ENCODE assay signal across 9 cellular contexts in the genomic region with DNA sequence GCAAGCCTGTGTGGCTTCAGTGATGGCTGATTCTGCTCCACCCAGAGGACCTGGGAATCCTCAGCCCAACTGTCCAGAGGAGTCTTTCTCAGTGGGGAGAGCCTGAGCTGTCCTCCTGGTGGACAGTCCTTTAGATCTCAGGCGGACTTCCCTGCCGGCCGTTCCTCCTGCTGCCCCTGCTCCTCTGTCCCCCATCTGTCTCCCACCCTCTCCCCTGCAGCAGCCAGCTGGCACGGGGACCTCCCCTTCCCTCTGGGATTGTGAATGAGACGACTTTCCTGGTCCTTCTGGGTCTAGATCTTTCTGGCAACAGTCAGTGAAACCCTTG.
DNase-seq lines count a peak whose midpoint lies in the region; ATAC-seq and TF ChIP-seq lines count a peak whose summit lies in the region.
"Had no signal": no experiment of that assay in that cellular context is flagged by ENCODE, and none has a peak within 500 bp of the region (broad histone marks: within the 10 kb centered on the region; RNA-seq: fewer than 3 reads in every experiment).

No MANE protein-coding gene starts in this region.

- ATAC-seq in DND-41 (ENCODE audit: insufficient read depth, low read depth) (no peak), left colon (no peak), HG03135 (IDR thresholded peaks at IDR 0.05; ENCODE audit: unreplicated experiment) (no peak), HG02678 (IDR thresholded peaks at IDR 0.05; ENCODE audit: unreplicated experiment) (no peak)

- intact Hi-C loops in left colon (cut with DNase I, micrococcal nuclease) = loop anchor here in 1 of 2 donors (10.0 kb wide), 1 partner anchor 46 kb away; no protein-coding TSS in a partner anchor

- H3K4me3 ChIP-seq in DND-41 (ENCODE audit: low read depth in 1 of 2, low read length in 2 of 2) = peak overlapping the region in 1 of 2 experiments; percentile 34; a peak in 2 of 4 replicates
- H3K4me3 ChIP-seq in esophagus (ENCODE audit: low read depth in 1 of 2, low read length in 2 of 2) = no peak overlapping the region

- DNase-seq in DND-41 = no peak
- DNase-seq in RWPE1 (ENCODE audit: low spot score) = no peak
- no peak for DNase-seq in progenitor cell of endocrine pancreas (ENCODE audit: low spot score, unreplicated experiment)
- DNase-seq in left colon = no peak
- DNase-seq in GM19240 (ENCODE audit: insufficient read length, low spot score) = no peak
- DNase-seq: GOT3 had no signal

- peaks cover 22% of the 10 kb centered on the region for H3K4me1 Mint-ChIP-seq in progenitor cell of endocrine pancreas (ENCODE audit: low read depth)

- H3K9me3 ChIP-seq in DND-41 (ENCODE audit: insufficient read depth, low read length, severe bottlenecking) (no peaks in the 10 kb centered on the region), esophagus (ENCODE audit: control insufficient read depth in 2 of 2, insufficient read depth in 1 of 2, low read depth in 1 of 2, low read length in 1 of 2) (no peaks in the 10 kb centered on the region)

- H3K27me3 ChIP-seq in DND-41 (ENCODE audit: insufficient read depth, low read length, poor library complexity) = no peaks in the 10 kb centered on the region
- no peaks in the 10 kb centered on the region for H3K27me3 ChIP-seq in esophagus (ENCODE audit: control insufficient read depth in 1 of 2, insufficient read depth in 2 of 2, low read length in 2 of 2)

- peaks cover 51% of the 10 kb centered on the region for H3K4me1 ChIP-seq in DND-41 (ENCODE audit: insufficient read depth, low read length)
- H3K4me1 ChIP-seq in esophagus (ENCODE audit: control insufficient read depth in 2 of 2, insufficient read depth in 2 of 2, low read length in 1 of 2) = peaks cover 29 to 58% of the 10 kb centered on the region in 2 donors

- peaks cover 2% of the 10 kb centered on the region for H3K36me3 Mint-ChIP-seq in progenitor cell of endocrine pancreas (ENCODE audit: insufficient read depth)

- H3K4me3 Mint-ChIP-seq in progenitor cell of endocrine pancreas (ENCODE audit: low read depth) = no peak overlapping the region

- H4K20me1 ChIP-seq in DND-41 (ENCODE audit: insufficient read depth, low read length) = no peaks in the 10 kb centered on the region

- 49% methylated on average over 5 of the region's 5 CpGs for WGBS in esophagus, 2 donors

- H3K9me3 Mint-ChIP-seq in progenitor cell of endocrine pancreas (ENCODE audit: low read depth) = no peaks in the 10 kb centered on the region

- H3K79me2 ChIP-seq in DND-41 (ENCODE audit: insufficient read depth, low read length) = peaks cover 86% of the 10 kb centered on the region

- CTCF ChIA-PET in RWPE1 (lab: Yijun Ruan, JAX) = no interaction called here

- TF ChIP-seq CTCF in DND-41 (IDR thresholded peaks at IDR 0.05; ENCODE audit: borderline replicate concordance, extremely low read depth, low read length, poor library complexity, severe bottlenecking) (no peak), RWPE1 (conservative IDR thresholded peaks at IDR 0.05; ENCODE audit: low read depth) (no peak), progenitor cell of endocrine pancreas (IDR thresholded peaks at IDR 0.05; ENCODE audit: unreplicated experiment) (no peak)

- H3K27ac Mint-ChIP-seq in progenitor cell of endocrine pancreas = peak overlapping the region; percentile 52

- POLR2A ChIA-PET in RWPE1 (lab: Yijun Ruan, JAX; ENCODE audit: low non-redundant PET) = no interaction called here

- H3K27ac ChIP-seq in DND-41 (ENCODE audit: low read length) = peak overlapping the region; percentile 98
- peak overlapping the region; percentile 98 for H3K27ac ChIP-seq in RWPE1
- H3K27ac ChIP-seq in esophagus (ENCODE audit: low read depth in 2 of 2, low read length in 1 of 2) = peak overlapping the region; percentile 52 to 81

- peaks cover 25% of the 10 kb centered on the region; the same call in 1 of the 2 replicates for H3K36me3 ChIP-seq in DND-41 (ENCODE audit: insufficient read depth, low read length)
- peaks cover 0 to 2% of the 10 kb centered on the region in 2 donors for H3K36me3 ChIP-seq in esophagus (ENCODE audit: control insufficient read depth in 2 of 2, insufficient read depth in 2 of 2, low read length in 1 of 2)

- H2AFZ ChIP-seq in DND-41 (ENCODE audit: low read depth, low read length) = no peak overlapping the region

- peak overlapping the region; percentile 53 for H3K4me2 ChIP-seq in DND-41 (ENCODE audit: insufficient read depth, low read length)

- peak overlapping the region; percentile 49 for H3K9ac ChIP-seq in DND-41 (ENCODE audit: low read depth, low read length)

- no peaks in the 10 kb centered on the region for H3K27me3 Mint-ChIP-seq in progenitor cell of endocrine pancreas
